ENCODE assay signal across 8 cellular contexts in genomic region chr6:32190946-32191677, GRCh38. TPM values are rescaled to one million over a fixed set of nuclear protein-coding genes. Genes with fewer than 3 reads are reported as not detected.
A peak's percentile ranks its signal among the peaks of the same experiment; 100 is the strongest.
DNase-seq lines count a peak whose midpoint lies in the region; ATAC-seq and TF ChIP-seq lines count a peak whose summit lies in the region.

No MANE protein-coding gene starts in this region.

- no peak for TF ChIP-seq POLR2A in ovary (IDR thresholded peaks at IDR 0.05)

- no peak for TF ChIP-seq EP300 in ovary (IDR thresholded peaks at IDR 0.05)

- H3K9me2 ChIP-seq in OCI-LY7 (ENCODE audit: insufficient read depth, low read length) = no peaks in the 10 kb centered on the region

- peaks cover 54% of the 10 kb centered on the region for H3K4me1 ChIP-seq in CD8-positive, alpha-beta T cell (ENCODE audit: insufficient read depth, low read length)
- H3K4me1 ChIP-seq in OCI-LY7 (ENCODE audit: insufficient read depth, low read length, poor library complexity, severe bottlenecking) (peaks cover 67% of the 10 kb centered on the region), endodermal cell (ENCODE audit: control insufficient read depth, insufficient read depth, low read length) (peaks cover 8% of the 10 kb centered on the region), ovary (ENCODE audit: insufficient read depth) (peaks cover 5% of the 10 kb centered on the region)

- ATAC-seq in CD8-positive, alpha-beta T cell = no peak
- no peak for ATAC-seq in HG03354 (IDR thresholded peaks at IDR 0.05; ENCODE audit: poor library complexity, severe bottlenecking, unreplicated experiment)

- DNase-seq in CD8-positive, alpha-beta T cell = no peak
- DNase-seq in OCI-LY7 (ENCODE audit: low spot score) (no peak), endodermal cell (peak; percentile 66), ovary (peak; percentile 27 to 53 (median 50)), NCI-H774 (lab: John Stamatoyannopoulos, UW) (no peak), NCI-H345 (lab: John Stamatoyannopoulos, UW) (no peak), NCI-H146 (lab: John Stamatoyannopoulos, UW) (no peak)

- peak overlapping the region; percentile 78 for H3K4me3 ChIP-seq in CD8-positive, alpha-beta T cell (ENCODE audit: low read depth, low read length)
- H3K4me3 ChIP-seq in OCI-LY7 (ENCODE audit: low read depth, low read length, poor library complexity, severe bottlenecking) (peak overlapping the region; percentile 92), endodermal cell (ENCODE audit: low read length) (no peak overlapping the region), ovary (peak overlapping the region; percentile 55)

- peak overlapping the region; percentile 73 for H3K27ac ChIP-seq in CD8-positive, alpha-beta T cell (ENCODE audit: low read depth, low read length)
- peak overlapping the region; percentile 79 for H3K27ac ChIP-seq in OCI-LY7 (ENCODE audit: low read depth, low read length, poor library complexity, severe bottlenecking)
- no peak overlapping the region for H3K27ac ChIP-seq in endodermal cell (ENCODE audit: low read depth, low read length)
- peak overlapping the region; percentile 93 to 95 for H3K27ac ChIP-seq in ovary

- CTCF ChIA-PET in CD8-positive, alpha-beta T cell (lab: Charles Lee) = interaction anchor here (0.8 to 1.3 kb wide), 3 partner anchors 12 to 593 kb away, joined by 3 read pairs; partner anchors contain the start of gene RNF5
- CTCF ChIA-PET in OCI-LY7 (lab: Charles Lee; ENCODE audit: unreplicated experiment) = no interaction called here

- no peak overlapping the region for H2AFZ ChIP-seq in OCI-LY7 (ENCODE audit: low read length)

- no peaks in the 10 kb centered on the region for H3K27me3 Mint-ChIP-seq in CD8-positive, alpha-beta T cell (ENCODE audit: low read depth)
- H3K27me3 Mint-ChIP-seq in endodermal cell (ENCODE audit: insufficient read depth) = no peaks in the 10 kb centered on the region

- no peaks in the 10 kb centered on the region for H3K9me3 ChIP-seq in CD8-positive, alpha-beta T cell (ENCODE audit: low read length)
- H3K9me3 ChIP-seq in OCI-LY7 (ENCODE audit: low read length) = no peaks in the 10 kb centered on the region
- H3K9me3 ChIP-seq in endodermal cell (ENCODE audit: control insufficient read depth, low read length) = no peaks in the 10 kb centered on the region
- H3K9me3 ChIP-seq in ovary = no peaks in the 10 kb centered on the region

- POLR2A ChIA-PET in CD8-positive, alpha-beta T cell (lab: Charles Lee) = interaction anchor here (0.6 to 8.0 kb wide), 4 partner anchors 9 to 61 kb away, joined by 3 to 95 read pairs (median 4); partner anchors contain the start of genes AGPAT1 and RNF5
- POLR2A ChIA-PET in OCI-LY7 (lab: Charles Lee) = interaction anchor here (0.6 to 3.3 kb wide), 3 partner anchors 12 to 256 kb away, joined by 7 to 16 read pairs (median 11); partner anchors contain the start of gene AGPAT1

- H3K27me3 ChIP-seq in CD8-positive, alpha-beta T cell (ENCODE audit: insufficient read depth, low read length) = no peaks in the 10 kb centered on the region
- no peaks in the 10 kb centered on the region for H3K27me3 ChIP-seq in endodermal cell (ENCODE audit: control insufficient read depth, insufficient read depth, low read length, poor library complexity, severe bottlenecking)
- no peaks in the 10 kb centered on the region for H3K27me3 ChIP-seq in ovary

- TF ChIP-seq CTCF in CD8-positive, alpha-beta T cell (IDR thresholded peaks at IDR 0.05) = no peak
- no peak for TF ChIP-seq CTCF in OCI-LY7 (conservative IDR thresholded peaks at IDR 0.05; ENCODE audit: low read length)
- no peak for TF ChIP-seq CTCF in endodermal cell (conservative IDR thresholded peaks at IDR 0.05)
- TF ChIP-seq CTCF in ovary (IDR thresholded peaks at IDR 0.05) = no peak

- H3K36me3 Mint-ChIP-seq in CD8-positive, alpha-beta T cell = peaks cover 63% of the 10 kb centered on the region
- peaks cover 27% of the 10 kb centered on the region for H3K36me3 Mint-ChIP-seq in endodermal cell (ENCODE audit: low read depth)

- H3K9me3 Mint-ChIP-seq in CD8-positive, alpha-beta T cell = no peaks in the 10 kb centered on the region
- no peaks in the 10 kb centered on the region for H3K9me3 Mint-ChIP-seq in endodermal cell

- H3K79me2 ChIP-seq in OCI-LY7 (ENCODE audit: insufficient read depth, low read depth, low read length) = peaks cover 31% of the 10 kb centered on the region; the same call in 1 of the 2 replicates

- no peak overlapping the region for H3K9ac ChIP-seq in endodermal cell (ENCODE audit: extremely low read depth, low read length, poor library complexity, severe bottlenecking)

- peak overlapping the region; percentile 99 for H3K4me3 Mint-ChIP-seq in CD8-positive, alpha-beta T cell
- H3K4me3 Mint-ChIP-seq in endodermal cell = peak overlapping the region; percentile 86

- BruUV-seq in OCI-LY7 (replicated peaks; lab: Mats Ljungman, UMichigan) = TSS peak; percentile 83

- H3K36me3 ChIP-seq in CD8-positive, alpha-beta T cell (ENCODE audit: insufficient read depth, low read length) = peaks cover 11% of the 10 kb centered on the region
- H3K36me3 ChIP-seq in OCI-LY7 (ENCODE audit: insufficient read depth, low read length) = peaks cover 26% of the 10 kb centered on the region
- H3K36me3 ChIP-seq in endodermal cell (ENCODE audit: control insufficient read depth, insufficient read depth, low read length) = peaks cover 19% of the 10 kb centered on the region
- H3K36me3 ChIP-seq in ovary = no peaks in the 10 kb centered on the region

- peaks cover 61% of the 10 kb centered on the region for H3K4me1 Mint-ChIP-seq in CD8-positive, alpha-beta T cell (ENCODE audit: low read depth)
- H3K4me1 Mint-ChIP-seq in endodermal cell = peaks cover 47% of the 10 kb centered on the region

- intact Hi-C loops in CD8-positive, alpha-beta T cell (cut with DNase I, micrococcal nuclease) = loop anchor here (1.0 to 10.0 kb wide), 10 partner anchors 14 to 1224 kb away; partner anchors contain the start of genes CUTA (in 2 of the 2), PHF1 (in 2 of the 2), CLIC1 (in 1 of the 2) and EHMT2 (in 1 of the 2)
- intact Hi-C loops in OCI-LY7 (cut with micrococcal nuclease; ENCODE audit: unreplicated experiment) (no loop called here), ovary (cut with DNase I) (loop anchor here in 1 of 4 donors (10.0 kb wide), 1 partner anchor 784 kb away; no protein-coding TSS in a partner anchor)

- 91 to 100% methylated on average over 1 to 7 of the region's 8 CpGs for WGBS in endodermal cell (ENCODE audit: insufficient coverage in 1 of 2, insufficient read length in 1 of 2), 2 experiments
- 81 to 88% (median 84%) methylated on average over 8 of the region's 8 CpGs for WGBS in ovary, 3 donors

- H4K20me1 ChIP-seq in OCI-LY7 (ENCODE audit: insufficient read depth, low read length) = no peaks in the 10 kb centered on the region

- peak overlapping the region; percentile 86 for H3K4me2 ChIP-seq in OCI-LY7 (ENCODE audit: low read length)

- H3K27ac Mint-ChIP-seq in CD8-positive, alpha-beta T cell = peak overlapping the region; percentile 97
- H3K27ac Mint-ChIP-seq in endodermal cell = peak overlapping the region; percentile 90

RNA-seq across cellular contexts. Expression of gene PBX2, which starts 1.1 kb away (rescaled TPM):
- total RNA-seq in CD8-positive, alpha-beta T cell = 10 to 100 TPM; 53.3 to 54.4 TPM
- total RNA-seq in OCI-LY7 (2014; rRNA removed; shearing (Covaris generic)) = 23.1 and 23.7 TPM in 2 replicates
- 77.3 and 80.5 TPM in 2 replicates for total RNA-seq in OCI-LY7 (2022)
- total RNA-seq in endodermal cell = 100 to 1,000 TPM; 246 to 263 TPM
- polyA plus RNA-seq in endodermal cell (2013, experiment 1 of 2) = 184 TPM
- 171 TPM for polyA plus RNA-seq in endodermal cell (2013, experiment 2 of 2)
- 100 to 1,000 TPM in 4 of 7 donors, 10 to 100 TPM in 3; 39.3 to 110 (median 100) TPM for total RNA-seq in ovary
- 10 to 100 TPM; 74.0 to 75.5 TPM for polyA plus RNA-seq in ovary

RNA-seq across cellular contexts. Expression of gene GPSM3, which starts 1.3 kb away (rescaled TPM):
- 100 to 1,000 TPM; 154 to 156 TPM for total RNA-seq in CD8-positive, alpha-beta T cell
- total RNA-seq in OCI-LY7 (2014; rRNA removed; shearing (Covaris generic)) = 94.4 and 101 TPM in 2 replicates
- total RNA-seq in OCI-LY7 (2022) (99.9 and 100 TPM in 2 replicates), endodermal cell (10 to 100 TPM; 12.9 to 25.0 TPM), ovary (1 to 10 TPM; 3.1 to 8.4 (median 4.7) TPM)
- 5.7 TPM for polyA plus RNA-seq in endodermal cell (2013, experiment 1 of 2)
- 6.7 TPM for polyA plus RNA-seq in endodermal cell (2013, experiment 2 of 2)
- 1 to 10 TPM; 5.4 to 8.7 TPM for polyA plus RNA-seq in ovary

RNA-seq across cellular contexts. Expression of gene AGER, which starts 7.1 kb away (rescaled TPM):
- total RNA-seq in CD8-positive, alpha-beta T cell = 10 to 100 TPM; 11.9 to 12.5 TPM
- total RNA-seq in OCI-LY7 (2014; rRNA removed; shearing (Covaris generic)) = 6.6 and 6.7 TPM in 2 replicates
- total RNA-seq in OCI-LY7 (2022) (26.9 and 29.9 TPM in 2 replicates), endodermal cell (10 to 100 TPM; 29.8 to 35.2 TPM), ovary (10 to 100 TPM in 1 of 7 donors, 1 to 10 TPM in 6; 3.4 to 12.8 (median 8.1) TPM)
- polyA plus RNA-seq in endodermal cell (2013, experiment 1 of 2) = 16.4 TPM
- polyA plus RNA-seq in endodermal cell (2013, experiment 2 of 2) = 11.9 TPM
- 1 to 10 TPM; 5.1 to 5.9 TPM for polyA plus RNA-seq in ovary

RNA-seq across cellular contexts. Expression of gene RNF5, which starts 12.9 kb away (rescaled TPM):
- total RNA-seq in CD8-positive, alpha-beta T cell = 10 to 100 TPM in 1 of 2 experiments, 1 to 10 TPM in 1; 10.0 to 11.5 TPM
- 51.3 and 59.9 TPM in 2 replicates for total RNA-seq in OCI-LY7 (2014; rRNA removed; shearing (Covaris generic))
- total RNA-seq in OCI-LY7 (2022) (50.6 and 56.1 TPM in 2 replicates), endodermal cell (10 to 100 TPM; 68.0 to 71.3 TPM), ovary (10 to 100 TPM; 49.2 to 81.6 (median 75.4) TPM)
- polyA plus RNA-seq in endodermal cell (2013, experiment 1 of 2) = 114 TPM
- 109 TPM for polyA plus RNA-seq in endodermal cell (2013, experiment 2 of 2)
- 100 to 1,000 TPM in 1 of 2 donors, 10 to 100 TPM in 1; 88.6 to 103 TPM for polyA plus RNA-seq in ovary

RNA-seq across cellular contexts. Expression of gene AGPAT1, which starts 15.2 kb away (rescaled TPM):
- 10 to 100 TPM; 12.4 to 13.7 TPM for total RNA-seq in CD8-positive, alpha-beta T cell
- total RNA-seq in OCI-LY7 (2014; rRNA removed; shearing (Covaris generic)) = 18.0 and 24.5 TPM in 2 replicates
- total RNA-seq in OCI-LY7 (2022) (28.1 and 30.1 TPM in 2 replicates), endodermal cell (100 to 1,000 TPM; 124 to 147 TPM), ovary (10 to 100 TPM; 29.6 to 82.4 (median 60.6) TPM)
- 126 TPM for polyA plus RNA-seq in endodermal cell (2013, experiment 1 of 2)
- polyA plus RNA-seq in endodermal cell (2013, experiment 2 of 2) = 113 TPM
- 10 to 100 TPM; 53.5 to 75.7 TPM for polyA plus RNA-seq in ovary

Comparison
In these comparisons a context has a peak if more than half of its experiments do, and no peak if none do; other contexts are left out.
1. DNase-seq: peak in endodermal cell (single experiment) and ovary (5 of 5); none in CD8-positive, alpha-beta T cell (0 of 7), OCI-LY7 (single experiment), NCI-H774 (single experiment), NCI-H345 (single experiment) and NCI-H146 (single experiment).